ENCODE assay signal across 1 cellular context in genomic region chr7:31102151-31102972, GRCh38.
TF ChIP-seq lines count a peak whose summit lies in the region.

No MANE protein-coding gene starts in this region.

TF ChIP-seq in GM23338, 12 proteins besides CTCF, POLR2A, EP300 and RAD21 (continued from another document):
- TF ChIP-seq ZNF462 (CRISPR knock-in tag; IDR thresholded peaks at IDR 0.05) (no peak), REST (IDR thresholded peaks at IDR 0.05; ENCODE audit: unreplicated experiment) (no peak), EZH2phosphoT487 (IDR thresholded peaks at IDR 0.05; ENCODE audit: unreplicated experiment) (no peak), EZH2 (IDR thresholded peaks at IDR 0.05; ENCODE audit: low read depth, unreplicated experiment) (no peak)
